In genomic region chr19:10644351-10645007, GRCh38 we compare ENCODE assay signal across 1 cellular context.
TF ChIP-seq lines count a peak whose summit lies in the region.

No MANE protein-coding gene starts in this region.

TF ChIP-seq in Ishikawa, 13 proteins besides CTCF, POLR2A, EP300 and RAD21 (continued from another document):
- no peak for TF ChIP-seq REST (IDR thresholded peaks at IDR 0.05; ENCODE audit: low read depth)
- TF ChIP-seq EGR1 (IDR thresholded peaks at IDR 0.05) = no peak
